Comparison of ENCODE assay signal across 8 cellular contexts in genomic region chr11:74592441-74593362, GRCh38. TPM values are rescaled to one million over a fixed set of nuclear protein-coding genes. Genes with fewer than 3 reads are reported as not detected.
DNase-seq lines count a peak whose midpoint lies in the region; ATAC-seq, FAIRE-seq and TF ChIP-seq lines count a peak whose summit lies in the region.

Gene POLD3, plus strand, starts transcription at chr11:74592582. Its CDS starts 77 bp downstream, at chr11:74592659.

- TF ChIP-seq CTCF in GM12865 (IDR thresholded peaks at IDR 0.05; ENCODE audit: insufficient read depth, low read depth, low read length, missing control alignments) (no peak), pancreas (IDR thresholded peaks at IDR 0.05) (no peak), thyroid gland (IDR thresholded peaks at IDR 0.05) (no peak)

- peak; percentile 9 for FAIRE-seq in pancreas (lab: Jason Lieb, UNC)

- DNase-seq in GM12865 (ENCODE audit: low read depth) (peak; percentile 92), NCI-H1417 treated with DMSO at 0.1 percent for 48 hours (lab: John Stamatoyannopoulos, UW) (peak; percentile 82), SW480 (ENCODE audit: low spot score) (peak; percentile 88), Right ventricle myocardium inferior (ENCODE audit: missing footprints) (peak; percentile 98), pancreas (peak; percentile 93 to 98 (median 94)), thyroid gland (peak; percentile 94 to 96)
- DNase-seq in activated naive CD8-positive, alpha-beta T cell treated with anti-CD3 and anti-CD28 coated beads, Interleukin-2, amount 50 U/mL, for 16 hours (ENCODE audit: low read depth, low spot score) = peak; percentile 91

- H3K9me3 ChIP-seq in pancreas = no peaks in the 10 kb centered on the region
- no peaks in the 10 kb centered on the region for H3K9me3 ChIP-seq in thyroid gland

- peak; percentile 91 for ATAC-seq in HG02798 (IDR thresholded peaks at IDR 0.05; ENCODE audit: poor library complexity, unreplicated experiment)
- ATAC-seq in Right ventricle myocardium inferior = peak; percentile 99
- ATAC-seq in pancreas = peak; percentile 97 to 99 (median 98)

- intact Hi-C loops in Right ventricle myocardium inferior (cut with DNase I) (no loop called here), pancreas (cut with DNase I) (no loop called here), thyroid gland (cut with DNase I) (no loop called here)

- peak within 1 kb of the TSS; percentile 70 to 89 (median 73) for H3K27ac ChIP-seq in pancreas
- H3K27ac ChIP-seq in thyroid gland = peak within 1 kb of the TSS in 2 of 3 donors; percentile 51 to 58

- peaks cover 0 to 3% (median 2%) of the 10 kb centered on the region in 3 donors for H3K36me3 ChIP-seq in pancreas
- peaks cover 0 to 6% of the 10 kb centered on the region in 2 donors for H3K36me3 ChIP-seq in thyroid gland

- 0 to 1% methylated on average over 57 to 63 of the region's 63 CpGs for WGBS in pancreas, 2 donors
- WGBS in thyroid gland, 2 donors = 0 to 1% methylated on average over 32 to 63 of the region's 63 CpGs

- TF ChIP-seq POLR2A in thyroid gland (IDR thresholded peaks at IDR 0.05) = peak in 1 of 2 donors; percentile 69

- H3K4me1 ChIP-seq in pancreas (peaks cover 0 to 16% (median 4%) of the 10 kb centered on the region in 3 donors), thyroid gland (peaks cover 9 to 13% of the 10 kb centered on the region in 2 donors)

- H3K27me3 ChIP-seq in pancreas (no peaks in the 10 kb centered on the region), thyroid gland (no peaks in the 10 kb centered on the region)

- H3K4me3 ChIP-seq in GM12865 (ENCODE audit: low read depth, low read length) (peak within 1 kb of the TSS; percentile 77), pancreas (peak within 1 kb of the TSS; percentile 82 to 98 (median 86)), thyroid gland (replicated peaks in 1 of 3) (peak within 1 kb of the TSS; percentile 21 to 85 (median 78))

RNA-seq across cellular contexts. Expression of gene POLD3, which starts in this region (rescaled TPM):
- total RNA-seq in Right ventricle myocardium inferior (7.8 TPM), pancreas (10 to 100 TPM in 3 of 6 donors, 1 to 10 TPM in 3; 7.9 to 14.0 (median 10.2) TPM), thyroid gland (10 to 100 TPM; 13.0 to 14.8 (median 14.3) TPM)
- polyA plus RNA-seq in pancreas = 1 to 10 TPM; 7.2 to 8.6 TPM

Comparison
In these comparisons a context has a peak if more than half of its experiments do, and no peak if none do; other contexts are left out.
1. Peak in every context shown above with its lines: DNase-seq, ATAC-seq, H3K4me3 ChIP-seq and H3K27ac ChIP-seq.